In the genomic region with DNA sequence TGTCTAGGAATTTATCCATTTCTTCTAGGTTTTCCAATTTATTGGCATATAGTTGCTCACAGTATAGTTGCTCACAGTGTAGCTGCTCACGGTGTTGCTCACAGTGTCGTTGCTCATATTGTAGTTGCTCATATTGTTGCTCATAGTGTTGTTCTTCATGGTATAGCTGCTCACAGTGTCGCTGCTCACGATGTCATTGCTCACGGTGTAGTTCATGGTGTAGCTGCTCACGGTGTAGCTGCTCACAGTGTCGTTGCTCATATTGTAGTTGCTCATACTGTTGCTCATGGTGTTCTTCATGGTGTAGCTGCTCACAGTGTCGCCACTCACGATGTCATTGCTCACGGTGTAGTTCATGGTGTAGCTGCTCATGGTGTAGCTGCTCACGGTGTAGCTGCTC, we compare ENCODE assay signal across 2 cellular contexts.
TF ChIP-seq lines count a peak whose summit lies in the region.

No MANE protein-coding gene starts in this region.

TF ChIP-seq in HCT116, 20 proteins besides CTCF, POLR2A, EP300 and RAD21:
- no peak for TF ChIP-seq MAX (IDR thresholded peaks at IDR 0.05)
- TF ChIP-seq ZFX (IDR thresholded peaks at IDR 0.05) = no peak

TF ChIP-seq in H1, 55 proteins besides CTCF, POLR2A, EP300 and RAD21:
- TF ChIP-seq NANOG (IDR thresholded peaks at IDR 0.05; ENCODE audit: insufficient read depth, low read depth, low read length, poor library complexity, severe bottlenecking) = no peak
